ENCODE assay signal across 17 cellular contexts in the genomic region with DNA sequence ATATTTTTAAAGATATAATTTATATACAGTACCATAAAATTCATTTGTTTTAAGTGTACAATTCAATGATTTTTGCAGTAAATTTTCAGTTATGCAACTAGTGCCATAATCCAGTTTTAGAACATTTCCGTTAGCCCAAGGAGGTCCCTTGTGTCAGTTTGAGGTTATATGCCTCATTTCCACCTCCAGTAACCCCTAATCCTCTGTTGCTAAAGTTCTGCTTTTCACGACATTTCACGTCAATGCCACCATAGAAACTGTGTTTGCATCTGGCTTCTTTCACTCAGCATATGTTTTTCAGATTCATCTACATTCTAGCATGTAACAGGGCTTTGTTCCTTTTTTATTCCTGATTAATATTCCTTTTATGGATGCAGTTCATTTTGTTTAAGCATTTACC.
A peak's percentile ranks its signal among the peaks of the same experiment; 100 is the strongest.
DNase-seq lines count a peak whose midpoint lies in the region; ATAC-seq and TF ChIP-seq lines count a peak whose summit lies in the region.
"Had no signal": no experiment of that assay in that cellular context is flagged by ENCODE, and none has a peak within 500 bp of the region (broad histone marks: within the 10 kb centered on the region; RNA-seq: fewer than 3 reads in every experiment).

No MANE protein-coding gene starts in this region.

- DNase-seq in germinal center (ENCODE audit: low spot score) = peak; percentile 27
- DNase-seq in HuH-7.5 (ENCODE audit: low spot score) = no peak
- no peak for DNase-seq in effector memory CD4-positive, alpha-beta T cell
- DNase-seq: activated gamma-delta T cell, anterior cingulate cortex, H7, islet precursor cell, mesendoderm, NCI-H2029, NCI-H524, Peyer's patch, stomach had no signal

- H3K36me3 ChIP-seq in DOHH2 (ENCODE audit: control insufficient read depth, low read length) = no peaks in the 10 kb centered on the region
- no peaks in the 10 kb centered on the region; the same call in 1 of the 2 replicates for H3K36me3 ChIP-seq in OCI-LY1 (ENCODE audit: insufficient read depth, low read length)
- no peaks in the 10 kb centered on the region for H3K36me3 ChIP-seq in effector memory CD4-positive, alpha-beta T cell (ENCODE audit: control insufficient read depth, insufficient read depth, low read length)
- H3K36me3 ChIP-seq: Peyer's patch, stomach had no signal

- no peak overlapping the region for H3K9ac ChIP-seq in OCI-LY1 (ENCODE audit: low read length)

- H2AFZ ChIP-seq in OCI-LY1 (ENCODE audit: low read length) = 0 out of 2 replicates have a peak overlapping the region, but pooled peaks have one; percentile 87

- H3K27ac ChIP-seq in DOHH2 (ENCODE audit: low read depth, low read length) (no peak overlapping the region; the same call in 1 of the 2 replicates), OCI-LY1 (ENCODE audit: low read depth, low read length, poor library complexity, severe bottlenecking) (peak overlapping the region; percentile 54)
- H3K27ac ChIP-seq in effector memory CD4-positive, alpha-beta T cell (ENCODE audit: insufficient read depth, low read length, poor library complexity, severe bottlenecking) = no peak overlapping the region
- H3K27ac ChIP-seq: Peyer's patch, stomach had no signal

- peak; percentile 69 for ATAC-seq in HG03469 (IDR thresholded peaks at IDR 0.05; ENCODE audit: unreplicated experiment)
- no peak for ATAC-seq in HG02885 (IDR thresholded peaks at IDR 0.05; ENCODE audit: poor library complexity, unreplicated experiment)
- no peak for ATAC-seq in GM21737 (IDR thresholded peaks at IDR 0.05; ENCODE audit: unreplicated experiment)

- H3K79me2 ChIP-seq in DOHH2 (ENCODE audit: control insufficient read depth, low read length) (no peaks in the 10 kb centered on the region), OCI-LY1 (ENCODE audit: insufficient read depth, low read length) (no peaks in the 10 kb centered on the region)

- no peaks in the 10 kb centered on the region for H3K9me3 ChIP-seq in DOHH2 (ENCODE audit: control insufficient read depth, insufficient read depth, low read length)
- no peaks in the 10 kb centered on the region for H3K9me3 ChIP-seq in OCI-LY1 (ENCODE audit: low read length)
- H3K9me3 ChIP-seq in effector memory CD4-positive, alpha-beta T cell (ENCODE audit: control insufficient read depth, low read length) = no peaks in the 10 kb centered on the region
- H3K9me3 ChIP-seq: Peyer's patch, stomach had no signal

- H3K4me1 ChIP-seq in DOHH2 (ENCODE audit: control insufficient read depth, low read length) (peaks cover 16% of the 10 kb centered on the region), OCI-LY1 (ENCODE audit: insufficient read depth, low read length, severe bottlenecking) (peaks cover 12% of the 10 kb centered on the region)
- H3K4me1 ChIP-seq in effector memory CD4-positive, alpha-beta T cell (ENCODE audit: control insufficient read depth, insufficient read depth, low read length, poor library complexity, severe bottlenecking) = no peaks in the 10 kb centered on the region
- H3K4me1 ChIP-seq: Peyer's patch had no signal

- H3K4me3 ChIP-seq in DOHH2 (ENCODE audit: low read length) = peak overlapping the region; percentile 12
- no peak overlapping the region for H3K4me3 ChIP-seq in OCI-LY1 (ENCODE audit: low read depth, low read length, poor library complexity, severe bottlenecking)
- no peak overlapping the region for H3K4me3 ChIP-seq in effector memory CD4-positive, alpha-beta T cell (ENCODE audit: insufficient read depth, low read depth, low read length, poor library complexity, severe bottlenecking)
- H3K4me3 ChIP-seq: Peyer's patch, stomach had no signal

- TF ChIP-seq CTCF in DOHH2 (IDR thresholded peaks at IDR 0.05; ENCODE audit: low read depth, low read length, poor library complexity, severe bottlenecking) = no peak
- no peak for TF ChIP-seq CTCF in OCI-LY1 (IDR thresholded peaks at IDR 0.05; ENCODE audit: low read length)

- H3F3A ChIP-seq in DOHH2 (ENCODE audit: control insufficient read depth, insufficient read depth) (no peaks in the 10 kb centered on the region), OCI-LY1 (ENCODE audit: insufficient read depth, low read length) (no peaks in the 10 kb centered on the region)

- H3K27me3 ChIP-seq in DOHH2 (ENCODE audit: control insufficient read depth, low read length) (0 out of 2 replicates have a peak, but pooled peaks cover 5% of the 10 kb centered on the region), OCI-LY1 (ENCODE audit: insufficient read depth, low read length) (no peaks in the 10 kb centered on the region)
- peaks cover 4% of the 10 kb centered on the region for H3K27me3 ChIP-seq in effector memory CD4-positive, alpha-beta T cell (replicated peaks; ENCODE audit: control insufficient read depth, insufficient read depth, low read length, poor library complexity, severe bottlenecking)
- H3K27me3 ChIP-seq: Peyer's patch had no signal

- H3K4me2 ChIP-seq in DOHH2 (ENCODE audit: low read length) (peak overlapping the region; percentile 20), OCI-LY1 (ENCODE audit: low read length) (no peak overlapping the region)

- no peaks in the 10 kb centered on the region for H4K20me1 ChIP-seq in DOHH2 (ENCODE audit: control insufficient read depth, insufficient read depth, low read depth, low read length)
- H4K20me1 ChIP-seq in OCI-LY1 (ENCODE audit: insufficient read depth, low read length) = no peaks in the 10 kb centered on the region

- no peaks in the 10 kb centered on the region for H3K9me2 ChIP-seq in DOHH2 (replicated peaks; ENCODE audit: control insufficient read depth, low read length)
- no peaks in the 10 kb centered on the region for H3K9me2 ChIP-seq in OCI-LY1 (ENCODE audit: low read depth, low read length)
